18 cellular contexts compared by ENCODE assay signal in genomic region chr2:23600336-23600735, GRCh38.
A peak's percentile ranks its signal among the peaks of the same experiment; 100 is the strongest.
DNase-seq lines count a peak whose midpoint lies in the region; ATAC-seq and TF ChIP-seq lines count a peak whose summit lies in the region.
"Had no signal": no experiment of that assay in that cellular context is flagged by ENCODE, and none has a peak within 500 bp of the region (broad histone marks: within the 10 kb centered on the region; RNA-seq: fewer than 3 reads in every experiment).

No MANE protein-coding gene starts in this region.

- no peak overlapping the region for H3K4me3 ChIP-seq in psoas muscle
- H3K4me3 ChIP-seq: left ventricle myocardium inferior, right atrium auricular region had no signal

- no peak overlapping the region for H3K4me3 Mint-ChIP-seq in HFFc6
- H3K4me3 Mint-ChIP-seq: stimulated activated memory B cell treated with anti-CD40 and anti-IgM and Interleukin-4, amounts not matched to agents 10 μg/mL and 1 μg/mL and 100 μg/mL, for 72 hours had no signal

- CTCF ChIA-PET in HEK293T (lab: Yijun Ruan, JAX) = interaction anchor here (1.0 kb wide), 1 partner anchor 27 kb away, joined by 3 read pairs; no protein-coding TSS in a partner anchor

- 53 to 72% (median 63%) methylated on average over 7 of the region's 7 CpGs for WGBS in psoas muscle, 3 donors

- peaks cover 47% of the 10 kb centered on the region for H3K4me1 ChIP-seq in psoas muscle

- no peaks in the 10 kb centered on the region for H3K9me3 ChIP-seq in psoas muscle
- H3K9me3 ChIP-seq: left ventricle myocardium inferior, right atrium auricular region had no signal

- DNase-seq in HFFc6 (no peak), NCI-H1694 treated with DMSO at 0.1 percent for 48 hours (lab: John Stamatoyannopoulos, UW) (peak; percentile 80), astrocyte of the hippocampus (ENCODE audit: low read depth, low spot score) (peak; percentile 69), psoas muscle (no peak), GDM1 (lab: John Stamatoyannopoulos, UW) (no peak), hepatic stellate cell (ENCODE audit: low spot score) (no peak), HEK293T (ENCODE audit: extremely low spot score) (no peak)
- DNase-seq: activated CD4-positive, alpha-beta T cell treated with anti-CD3 and anti-CD28 coated beads, Interleukin-2, amount 50 U/mL, for 48 hours; activated naive CD4-positive, alpha-beta T cell treated with Interleukin-2 at 50 U/mL for 16 hours; activated T-cell treated with anti-CD3 and anti-CD28 coated beads, Interleukin-2, amount 50 U/mL, for 1 hour; cerebellar nuclear complex; effector CD4-positive, alpha-beta T cell; left ventricle myocardium inferior had no signal

- H3K36me3 ChIP-seq in psoas muscle (ENCODE audit: insufficient read depth in 1 of 2, low read depth in 1 of 2) = no peaks in the 10 kb centered on the region
- H3K36me3 ChIP-seq: left ventricle myocardium inferior, right atrium auricular region had no signal

- TF ChIP-seq CTCF in HFFc6 (IDR thresholded peaks at IDR 0.05) (no peak), psoas muscle (IDR thresholded peaks at IDR 0.05) (no peak)

- H3K27me3 ChIP-seq in psoas muscle (ENCODE audit: insufficient read depth in 3 of 3, low read length in 2 of 3) = no peaks in the 10 kb centered on the region
- H3K27me3 ChIP-seq: right atrium auricular region had no signal

- ATAC-seq in psoas muscle = no peak
- no peak for ATAC-seq in HG03442 (IDR thresholded peaks at IDR 0.05; ENCODE audit: unreplicated experiment)
- ATAC-seq: esophagus mucosa; HCT116; stimulated activated memory B cell treated with anti-CD40 and anti-IgM and Interleukin-4, amounts not matched to agents 10 μg/mL and 1 μg/mL and 100 μg/mL, for 72 hours had no signal

- H3K27me3 Mint-ChIP-seq in HFFc6 (ENCODE audit: insufficient read depth) = no peaks in the 10 kb centered on the region; the same call in 1 of the 2 replicates
- H3K27me3 Mint-ChIP-seq: stimulated activated memory B cell treated with anti-CD40 and anti-IgM and Interleukin-4, amounts not matched to agents 10 μg/mL and 1 μg/mL and 100 μg/mL, for 72 hours had no signal

- peaks cover 2% of the 10 kb centered on the region for H3K36me3 Mint-ChIP-seq in HFFc6 (ENCODE audit: low read depth)

- POLR2A ChIA-PET in HEK293T (lab: Yijun Ruan, JAX) = no interaction called here

- intact Hi-C loops in psoas muscle (cut with DNase I) = no loop called here

- H3K27ac ChIP-seq in psoas muscle = peak overlapping the region; percentile 87
- H3K27ac ChIP-seq: left ventricle myocardium inferior, right atrium auricular region had no signal

- peaks cover 42% of the 10 kb centered on the region for H3K4me1 Mint-ChIP-seq in HFFc6 (ENCODE audit: low read depth)
- H3K4me1 Mint-ChIP-seq: stimulated activated memory B cell treated with anti-CD40 and anti-IgM and Interleukin-4, amounts not matched to agents 10 μg/mL and 1 μg/mL and 100 μg/mL, for 72 hours had no signal

- peak overlapping the region; percentile 97 for H3K27ac Mint-ChIP-seq in HFFc6
- H3K27ac Mint-ChIP-seq: stimulated activated memory B cell treated with anti-CD40 and anti-IgM and Interleukin-4, amounts not matched to agents 10 μg/mL and 1 μg/mL and 100 μg/mL, for 72 hours had no signal

- H3K9me3 Mint-ChIP-seq in HFFc6 = peaks cover 3% of the 10 kb centered on the region

TF ChIP-seq in HEK293T, 16 proteins besides CTCF, POLR2A, EP300 and RAD21:
- TF ChIP-seq L3MBTL2 (conservative IDR thresholded peaks at IDR 0.05) (no peak), HDGF (IDR thresholded peaks at IDR 0.05; ENCODE audit: borderline replicate concordance) (no peak), SP1 (IDR thresholded peaks at IDR 0.05) (no peak), SUZ12 (IDR thresholded peaks at IDR 0.05) (no peak), ELF4 (IDR thresholded peaks at IDR 0.05) (no peak), LEF1 (IDR thresholded peaks at IDR 0.05; ENCODE audit: borderline replicate concordance) (no peak), BHLHE40 (IDR thresholded peaks at IDR 0.05; ENCODE audit: borderline replicate concordance) (no peak), ZNF384 (IDR thresholded peaks at IDR 0.05) (no peak), FOXK2 (IDR thresholded peaks at IDR 0.05) (no peak), ARNT (IDR thresholded peaks at IDR 0.05) (no peak), TARDBP (IDR thresholded peaks at IDR 0.05) (no peak), FOXA1 (IDR thresholded peaks at IDR 0.05) (no peak), FOXM1 (IDR thresholded peaks at IDR 0.05; ENCODE audit: borderline replicate concordance) (no peak)

Comparison
In these comparisons a context has a peak if more than half of its experiments do, and no peak if none do; other contexts are left out.
1. DNase-seq: peak in NCI-H1694 treated with DMSO at 0.1 percent for 48 hours (single experiment) and astrocyte of the hippocampus (single experiment); none in HFFc6 (single experiment), psoas muscle (0 of 2), GDM1 (single experiment), hepatic stellate cell (single experiment) and HEK293T (single experiment).